1 cellular context compared by ENCODE assay signal in the genomic region with DNA sequence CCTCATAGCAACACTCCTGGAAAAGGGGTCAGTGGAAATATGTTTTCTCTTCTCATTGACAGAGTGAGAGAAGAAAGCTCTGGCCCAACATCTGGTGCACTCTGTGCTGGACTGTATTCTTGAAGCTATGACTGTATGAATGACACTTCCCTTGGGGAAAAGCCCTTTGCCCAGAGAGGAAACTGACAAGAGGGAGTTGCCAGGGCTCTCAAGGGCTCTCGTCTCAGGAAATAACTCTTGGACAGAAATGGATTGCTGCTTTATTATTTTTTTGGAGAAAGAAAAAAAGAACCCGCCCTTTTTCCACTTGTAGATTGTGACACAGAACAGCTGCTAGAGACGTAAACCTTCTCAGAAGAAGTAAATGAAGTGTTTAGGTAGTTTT.
TF ChIP-seq lines count a peak whose summit lies in the region.

No MANE protein-coding gene starts in this region.

TF ChIP-seq in GM12878, 131 proteins besides CTCF, POLR2A, EP300 and RAD21:
- no peak for TF ChIP-seq HDAC6 (IDR thresholded peaks at IDR 0.05; ENCODE audit: unreplicated experiment)
- TF ChIP-seq EGR1 (IDR thresholded peaks at IDR 0.05; ENCODE audit: borderline replicate concordance in 1 of 2, low read depth in 2 of 2, low read length in 2 of 2): no peak
- TF ChIP-seq NFXL1 (IDR thresholded peaks at IDR 0.05; ENCODE audit: borderline replicate concordance): no peak
- TF ChIP-seq SMARCA5 (IDR thresholded peaks at IDR 0.05): no peak
